Comparison of ENCODE assay signal across 18 cellular contexts in genomic region chr7:5774790-5775189, GRCh38. TPM values are rescaled to one million over a fixed set of nuclear protein-coding genes. Genes with fewer than 3 reads are reported as not detected.
DNase-seq lines count a peak whose midpoint lies in the region; ATAC-seq and TF ChIP-seq lines count a peak whose summit lies in the region.
"Had no signal": no experiment of that assay in that cellular context is flagged by ENCODE, and none has a peak within 500 bp of the region (broad histone marks: within the 10 kb centered on the region; RNA-seq: fewer than 3 reads in every experiment).

No MANE protein-coding gene starts in this region.

- H3K4me1 ChIP-seq in CD8-positive, alpha-beta memory T cell (ENCODE audit: insufficient read depth, low read length) = peaks cover 61% of the 10 kb centered on the region
- peaks cover 20% of the 10 kb centered on the region for H3K4me1 ChIP-seq in osteoblast (ENCODE audit: insufficient read depth, low read length)
- peaks cover 0 to 10% of the 10 kb centered on the region in 2 donors for H3K4me1 ChIP-seq in ascending aorta

- H3K9me3 Mint-ChIP-seq in CD8-positive, alpha-beta memory T cell = no peaks in the 10 kb centered on the region
- no peaks in the 10 kb centered on the region for H3K9me3 Mint-ChIP-seq in activated CD8-positive, alpha-beta T cell treated with anti-CD3 and anti-CD28 coated beads, Interleukin-2, amount 10 ng/mL, durations not matched to agents 7 days and 5 days (ENCODE audit: insufficient read depth)
- H3K9me3 Mint-ChIP-seq: nephron had no signal

- H3K4me3 ChIP-seq in CD8-positive, alpha-beta memory T cell (ENCODE audit: low read length) = no peak overlapping the region
- H3K4me3 ChIP-seq in osteoblast (ENCODE audit: insufficient read depth, low read length) (no peak overlapping the region), ascending aorta (no peak overlapping the region)
- H3K4me3 ChIP-seq: A549, Peyer's patch had no signal

- H3K27ac ChIP-seq in CD8-positive, alpha-beta memory T cell (ENCODE audit: low read depth, low read length) = no peak overlapping the region
- H3K27ac ChIP-seq in osteoblast (ENCODE audit: low read depth, low read length) = peak overlapping the region; percentile 79
- no peak overlapping the region for H3K27ac ChIP-seq in ascending aorta
- H3K27ac ChIP-seq: Peyer's patch, WERI-Rb-1 had no signal

- no peaks in the 10 kb centered on the region for H3K27me3 ChIP-seq in CD8-positive, alpha-beta memory T cell (ENCODE audit: insufficient read depth, low read length, poor library complexity, severe bottlenecking)
- H3K27me3 ChIP-seq in osteoblast (ENCODE audit: insufficient read depth, low read length) = no peaks in the 10 kb centered on the region
- no peaks in the 10 kb centered on the region for H3K27me3 ChIP-seq in ascending aorta
- H3K27me3 ChIP-seq: Peyer's patch had no signal

- H3K36me3 Mint-ChIP-seq in CD8-positive, alpha-beta memory T cell = peaks cover 0 to 42% (median 5%) of the 10 kb centered on the region in 3 donors
- H3K36me3 Mint-ChIP-seq in activated CD8-positive, alpha-beta T cell treated with anti-CD3 and anti-CD28 coated beads, Interleukin-2, amount 10 ng/mL, durations not matched to agents 7 days and 5 days (ENCODE audit: low read depth) = peaks cover 40% of the 10 kb centered on the region

- H3K36me3 ChIP-seq in CD8-positive, alpha-beta memory T cell (ENCODE audit: insufficient read depth, low read length) = no peaks in the 10 kb centered on the region
- H3K36me3 ChIP-seq in osteoblast (ENCODE audit: insufficient read depth, low read length) = peaks cover 4% of the 10 kb centered on the region
- H3K36me3 ChIP-seq in ascending aorta = peaks cover 0 to 6% of the 10 kb centered on the region in 2 donors
- H3K36me3 ChIP-seq: Peyer's patch had no signal

- POLR2A ChIA-PET in CD8-positive, alpha-beta memory T cell (lab: Charles Lee) = no interaction called here
- POLR2A ChIA-PET in activated CD8-positive, alpha-beta T cell treated with anti-CD3 and anti-CD28 coated beads, Interleukin-2, amount 10 ng/mL, durations not matched to agents 7 days and 5 days (lab: Charles Lee) = no interaction called here

- H4K20me1 ChIP-seq in osteoblast (ENCODE audit: insufficient read depth, low read length) = peaks cover 22% of the 10 kb centered on the region

- CTCF ChIA-PET in CD8-positive, alpha-beta memory T cell (lab: Charles Lee) = interaction anchor here (1.8 kb wide), 1 partner anchor 9 kb away, joined by 5 read pairs; no protein-coding TSS in a partner anchor
- CTCF ChIA-PET in activated CD8-positive, alpha-beta T cell treated with anti-CD3 and anti-CD28 coated beads, Interleukin-2, amount 10 ng/mL, durations not matched to agents 7 days and 5 days (lab: Charles Lee) = no interaction called here

- no peak for DNase-seq in activated CD4-positive, CD25-positive, alpha-beta regulatory T cell (lab: John Stamatoyannopoulos, UW)
- no peak for DNase-seq in CD8-positive, alpha-beta memory T cell
- no peak for DNase-seq in activated CD8-positive, alpha-beta T cell treated with anti-CD3 and anti-CD28 coated beads, Interleukin-2, amount 10 ng/mL, durations not matched to agents 7 days and 5 days
- DNase-seq in osteoblast (ENCODE audit: insufficient read length, low spot score, missing footprints) = no peak
- no peak for DNase-seq in ascending aorta (ENCODE audit: low spot score in 2 of 2)
- no peak for DNase-seq in DMS79 treated with DMSO at 0.1 percent for 48 hours (lab: John Stamatoyannopoulos, UW)
- DNase-seq: cortex of kidney, erythroblast, mammary epithelial cell, NCI-H2029 treated with DMSO at 0.1 percent for 48 hours, NCI-H524 treated with DMSO at 0.1 percent for 48 hours, Peyer's patch, trophoblast cell, WERI-Rb-1 had no signal

- H3K79me2 ChIP-seq in osteoblast (ENCODE audit: insufficient read depth, low read length) = peaks cover 90% of the 10 kb centered on the region

- H3K4me1 Mint-ChIP-seq in CD8-positive, alpha-beta memory T cell = peaks cover 55 to 84% (median 81%) of the 10 kb centered on the region in 3 donors
- peaks cover 60% of the 10 kb centered on the region for H3K4me1 Mint-ChIP-seq in activated CD8-positive, alpha-beta T cell treated with anti-CD3 and anti-CD28 coated beads, Interleukin-2, amount 10 ng/mL, durations not matched to agents 7 days and 5 days (ENCODE audit: low read depth)

- H2AFZ ChIP-seq in osteoblast (ENCODE audit: low read length) = no peak overlapping the region

- H3K27ac Mint-ChIP-seq in CD8-positive, alpha-beta memory T cell = peak overlapping the region in 5 of 8 donors; percentile 46 to 97 (median 84)
- H3K27ac Mint-ChIP-seq in activated CD8-positive, alpha-beta T cell treated with anti-CD3 and anti-CD28 coated beads, Interleukin-2, amount 10 ng/mL, durations not matched to agents 7 days and 5 days = peak overlapping the region; percentile 39

- no peaks in the 10 kb centered on the region for H3K9me3 ChIP-seq in CD8-positive, alpha-beta memory T cell (ENCODE audit: low read length)
- no peaks in the 10 kb centered on the region for H3K9me3 ChIP-seq in osteoblast (ENCODE audit: low read depth, low read length)
- no peaks in the 10 kb centered on the region for H3K9me3 ChIP-seq in ascending aorta
- H3K9me3 ChIP-seq: A549, Peyer's patch had no signal

- intact Hi-C loops in ascending aorta (cut with DNase I) = no loop called here

- peak overlapping the region in 2 of 7 donors; percentile 23 to 41 for H3K4me3 Mint-ChIP-seq in CD8-positive, alpha-beta memory T cell
- H3K4me3 Mint-ChIP-seq in activated CD8-positive, alpha-beta T cell treated with anti-CD3 and anti-CD28 coated beads, Interleukin-2, amount 10 ng/mL, durations not matched to agents 7 days and 5 days = no peak overlapping the region
- H3K4me3 Mint-ChIP-seq: nephron had no signal

- no peak overlapping the region for H3K4me2 ChIP-seq in osteoblast (ENCODE audit: insufficient read depth, low read length)

- TF ChIP-seq CTCF in osteoblast (IDR thresholded peaks at IDR 0.05; ENCODE audit: extremely low read depth, low read depth, low read length) (no peak), ascending aorta (IDR thresholded peaks at IDR 0.05) (no peak)

- peak; percentile 28 to 32 for ATAC-seq in activated CD4-positive, CD25-positive, alpha-beta regulatory T cell treated with anti-CD3 and anti-CD28 coated beads, Interleukin-2, amount 50 U/mL, for 24 hours
- ATAC-seq in activated CD8-positive, alpha-beta T cell treated with anti-CD3 and anti-CD28 coated beads, Interleukin-2, amount 10 ng/mL, durations not matched to agents 7 days and 5 days = no peak
- no peak for ATAC-seq in GM19467 (IDR thresholded peaks at IDR 0.05; ENCODE audit: unreplicated experiment)

- H3K27me3 Mint-ChIP-seq in CD8-positive, alpha-beta memory T cell = no peaks in the 10 kb centered on the region
- no peaks in the 10 kb centered on the region for H3K27me3 Mint-ChIP-seq in activated CD8-positive, alpha-beta T cell treated with anti-CD3 and anti-CD28 coated beads, Interleukin-2, amount 10 ng/mL, durations not matched to agents 7 days and 5 days (ENCODE audit: low read depth)

RNA-seq across cellular contexts. Expression of gene RNF216, which starts 6.7 kb away (rescaled TPM):
- 10 to 100 TPM; 43.4 to 44.3 TPM for total RNA-seq in CD8-positive, alpha-beta memory T cell
- 42.8 TPM for polyA plus RNA-seq in CD8-positive, alpha-beta memory T cell
- 10 to 100 TPM; 31.3 to 33.4 TPM for total RNA-seq in activated CD8-positive, alpha-beta T cell treated with anti-CD3 and anti-CD28 coated beads, Interleukin-2, amount 10 ng/mL, durations not matched to agents 7 days and 5 days
- total RNA-seq in osteoblast = 51.0 and 51.4 TPM in 2 replicates
- total RNA-seq in ascending aorta = 20.6 TPM

Comparison
In these comparisons a context has a peak if more than half of its experiments do, and no peak if none do; other contexts are left out.
1. ATAC-seq: peak in activated CD4-positive, CD25-positive, alpha-beta regulatory T cell treated with anti-CD3 and anti-CD28 coated beads, Interleukin-2, amount 50 U/mL, for 24 hours (2 of 2); none in activated CD8-positive, alpha-beta T cell treated with anti-CD3 and anti-CD28 coated beads, Interleukin-2, amount 10 ng/mL, durations not matched to agents 7 days and 5 days (single experiment) and GM19467 (single experiment).